In the genomic region with DNA sequence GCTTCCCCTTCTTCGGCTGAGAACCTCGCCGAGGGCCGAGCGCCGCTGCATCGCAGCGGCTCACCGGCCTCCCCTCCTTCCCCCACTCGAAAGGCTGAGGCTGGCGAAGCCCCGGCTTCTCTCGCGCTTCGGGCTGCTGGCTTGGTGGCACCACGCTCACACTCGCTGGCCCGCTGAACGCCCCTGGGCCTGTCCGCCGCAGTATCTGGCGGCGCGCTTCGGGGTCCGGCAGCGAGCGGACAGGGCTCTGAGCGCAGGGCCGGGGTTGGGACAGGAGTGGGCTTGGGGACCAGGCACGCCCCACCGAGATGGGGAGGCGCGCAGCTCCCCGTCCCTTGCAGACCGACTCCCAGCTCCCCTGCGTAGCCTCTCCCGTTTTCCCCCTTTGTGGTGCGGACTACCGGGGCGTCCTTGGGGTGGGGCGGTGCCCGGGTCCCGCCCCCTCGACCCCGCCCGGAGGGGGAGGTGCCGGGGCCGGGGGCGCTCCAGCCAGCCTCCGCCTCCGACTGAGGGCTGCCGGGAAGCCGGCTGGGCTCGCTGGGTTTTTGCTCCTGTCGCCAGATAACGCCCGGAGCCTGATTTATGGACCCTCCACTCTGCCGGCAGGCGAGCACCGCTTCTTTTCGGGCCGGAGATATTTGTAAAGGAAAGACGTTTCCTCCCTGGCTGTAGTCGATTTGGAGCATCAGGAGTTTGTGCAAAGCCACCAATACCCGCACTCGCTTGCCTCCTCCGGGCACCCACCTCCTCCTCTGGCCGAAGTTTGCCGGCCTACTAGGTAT, we compare ENCODE assay signal across 8 cellular contexts. TPM values are rescaled to one million over a fixed set of nuclear protein-coding genes. Genes with fewer than 3 reads are reported as not detected.
DNase-seq lines count a peak whose midpoint lies in the region; ATAC-seq and TF ChIP-seq lines count a peak whose summit lies in the region.

No MANE protein-coding gene starts in this region.

- no peaks in the 10 kb centered on the region for H3K9me3 Mint-ChIP-seq in activated CD8-positive, alpha-beta memory T cell treated with anti-CD3 and anti-CD28 coated beads, Interleukin-2, amount 10 ng/mL, durations not matched to agents 7 days and 5 days (ENCODE audit: low read depth)

- H3K4me3 ChIP-seq in body of pancreas (no peak overlapping the region), kidney epithelial cell (ENCODE audit: low read depth, low read length) (peak overlapping the region; percentile 45), testis (peak overlapping the region; percentile 18 to 52)

- H3K9me3 ChIP-seq in body of pancreas: no peaks in the 10 kb centered on the region
- H3K9me3 ChIP-seq in testis: no peaks in the 10 kb centered on the region

- WGBS in body of pancreas, 2 donors: 2 to 5% methylated on average over 20 to 68 of the region's 70 CpGs
- WGBS in testis, 2 donors: 0 to 1% methylated on average over 10 to 32 of the region's 70 CpGs

- H3K4me1 Mint-ChIP-seq in activated CD8-positive, alpha-beta memory T cell treated with anti-CD3 and anti-CD28 coated beads, Interleukin-2, amount 10 ng/mL, durations not matched to agents 7 days and 5 days: no peaks in the 10 kb centered on the region

- H3K36me3 Mint-ChIP-seq in activated CD8-positive, alpha-beta memory T cell treated with anti-CD3 and anti-CD28 coated beads, Interleukin-2, amount 10 ng/mL, durations not matched to agents 7 days and 5 days: peaks cover 5% of the 10 kb centered on the region

- CTCF ChIA-PET in activated CD8-positive, alpha-beta memory T cell treated with anti-CD3 and anti-CD28 coated beads, Interleukin-2, amount 10 ng/mL, durations not matched to agents 7 days and 5 days (lab: Charles Lee): no interaction called here

- intact Hi-C loops in body of pancreas (cut with DNase I): no loop called here
- intact Hi-C loops in testis (cut with DNase I; ENCODE audit: low total_unique reads): loop anchor here (10.0 kb wide), 1 partner anchor 390 kb away; no protein-coding TSS in a partner anchor

- H3K27ac ChIP-seq in body of pancreas: no peak overlapping the region
- H3K27ac ChIP-seq in testis: no peak overlapping the region

- no peak overlapping the region for H3K4me3 Mint-ChIP-seq in activated CD8-positive, alpha-beta memory T cell treated with anti-CD3 and anti-CD28 coated beads, Interleukin-2, amount 10 ng/mL, durations not matched to agents 7 days and 5 days

- H3K27me3 ChIP-seq in body of pancreas (peaks cover 12 to 73% of the 10 kb centered on the region in 2 donors), kidney epithelial cell (ENCODE audit: control insufficient read depth, insufficient read depth, low read length) (peaks cover 84% of the 10 kb centered on the region), testis (no peaks in the 10 kb centered on the region)

- peaks cover 63% of the 10 kb centered on the region for H3K4me1 ChIP-seq in body of pancreas
- H3K4me1 ChIP-seq in testis: peaks cover 15% of the 10 kb centered on the region

- no peak for ATAC-seq in activated CD8-positive, alpha-beta memory T cell treated with anti-CD3 and anti-CD28 coated beads, Interleukin-2, amount 10 ng/mL, durations not matched to agents 7 days and 5 days
- ATAC-seq in body of pancreas (peak; percentile 18), GM18517 (IDR thresholded peaks at IDR 0.05; ENCODE audit: unreplicated experiment) (no peak), HG03196 (IDR thresholded peaks at IDR 0.05; ENCODE audit: unreplicated experiment) (no peak)

- H3K36me3 ChIP-seq in body of pancreas (replicated peaks in 1 of 2; ENCODE audit: insufficient read depth in 1 of 2, low read depth in 2 of 2): no peaks in the 10 kb centered on the region
- H3K36me3 ChIP-seq in kidney epithelial cell (ENCODE audit: control insufficient read depth, insufficient read depth, low read length): no peaks in the 10 kb centered on the region
- H3K36me3 ChIP-seq in testis (ENCODE audit: low read depth, missing control alignments): no peaks in the 10 kb centered on the region

- H3K27me3 Mint-ChIP-seq in activated CD8-positive, alpha-beta memory T cell treated with anti-CD3 and anti-CD28 coated beads, Interleukin-2, amount 10 ng/mL, durations not matched to agents 7 days and 5 days: peaks cover 62% of the 10 kb centered on the region

- DNase-seq in activated CD8-positive, alpha-beta memory T cell treated with anti-CD3 and anti-CD28 coated beads, Interleukin-2, amount 10 ng/mL, durations not matched to agents 7 days and 5 days: no peak
- no peak for DNase-seq in activated CD8-positive, alpha-beta memory T cell treated with anti-CD3 and anti-CD28 coated beads, Interleukin-2, amount 50 U/mL, for 4 hours
- no peak for DNase-seq in body of pancreas
- no peak for DNase-seq in kidney epithelial cell (ENCODE audit: low read depth)
- DNase-seq in testis: no peak
- DNase-seq in activated gamma-delta T cell (lab: John Stamatoyannopoulos, UW): no peak

- TF ChIP-seq CTCF in body of pancreas (IDR thresholded peaks at IDR 0.05): no peak
- no peak for TF ChIP-seq CTCF in kidney epithelial cell (IDR thresholded peaks at IDR 0.05; ENCODE audit: insufficient read depth, low read length, poor library complexity, severe bottlenecking)
- TF ChIP-seq CTCF in testis (IDR thresholded peaks at IDR 0.05): no peak

- no peak for TF ChIP-seq POLR2A in body of pancreas (IDR thresholded peaks at IDR 0.05)
- no peak for TF ChIP-seq POLR2A in testis (IDR thresholded peaks at IDR 0.05)

- peak overlapping the region; percentile 66 for H3K27ac Mint-ChIP-seq in activated CD8-positive, alpha-beta memory T cell treated with anti-CD3 and anti-CD28 coated beads, Interleukin-2, amount 10 ng/mL, durations not matched to agents 7 days and 5 days

RNA-seq across cellular contexts. Expression of gene GBX2, which starts 3.8 kb away (rescaled TPM):
- not detected for total RNA-seq in activated CD8-positive, alpha-beta memory T cell treated with anti-CD3 and anti-CD28 coated beads, Interleukin-2, amount 10 ng/mL, durations not matched to agents 7 days and 5 days
- not detected for total RNA-seq in body of pancreas
- 0.84 and 3.0 TPM in 2 replicates for total RNA-seq in kidney epithelial cell
- under 1 TPM; 0.47 to 0.56 TPM for total RNA-seq in testis
- 0.90 TPM for polyA plus RNA-seq in testis (ENCODE audit: insufficient read depth, low read depth, low replicate concordance)

Comparison
In these comparisons a context has a peak if more than half of its experiments do, and no peak if none do; other contexts are left out.
1. H3K4me3 ChIP-seq: peak in kidney epithelial cell (single experiment) and testis (2 of 2); none in body of pancreas (0 of 2).